23 cellular contexts compared by ENCODE assay signal in genomic region chr6:27415898-27416297, GRCh38. TPM values are rescaled to one million over a fixed set of nuclear protein-coding genes. Genes with fewer than 3 reads are reported as not detected.
DNase-seq lines count a peak whose midpoint lies in the region; ATAC-seq, FAIRE-seq and TF ChIP-seq lines count a peak whose summit lies in the region.
"Had no signal": no experiment of that assay in that cellular context is flagged by ENCODE, and none has a peak within 500 bp of the region (broad histone marks: within the 10 kb centered on the region; RNA-seq: fewer than 3 reads in every experiment).

No MANE protein-coding gene starts in this region.

- BruUV-seq in HepG2 (replicated peaks; lab: Mats Ljungman, UMichigan) (no TSS peak), K562 (replicated peaks; lab: Mats Ljungman, UMichigan) (no TSS peak)

- H3K36me3 ChIP-seq in HepG2 (replicated peaks in 1 of 2; ENCODE audit: control insufficient read depth in 1 of 2, insufficient read depth in 2 of 2, low read length in 2 of 2) (no peaks in the 10 kb centered on the region; a peak in 1 of 5 replicates), right lobe of liver (no peaks in the 10 kb centered on the region), K562 (ENCODE audit: control insufficient read depth, insufficient read depth, low read length) (no peaks in the 10 kb centered on the region)
- H3K36me3 ChIP-seq: BLaER1, HAP-1 had no signal

- H3K4me2 ChIP-seq in HepG2 (ENCODE audit: low read depth, low read length) (no peak overlapping the region), K562 (ENCODE audit: insufficient read depth, low read length) (no peak overlapping the region)
- H3K4me2 ChIP-seq: BLaER1 had no signal

- TF ChIP-seq CTCF in HepG2 (CRISPR knock-in tag; IDR thresholded peaks at IDR 0.05) (no peak), right lobe of liver (IDR thresholded peaks at IDR 0.05) (no peak), K562 (IDR thresholded peaks at IDR 0.05 in 2 of 3, conservative IDR thresholded peaks at IDR 0.05 in 1 of 3; ENCODE audit: insufficient read depth in 2 of 3, low read depth in 1 of 3, low read length in 3 of 3) (no peak), fibroblast of mammary gland (conservative IDR thresholded peaks at IDR 0.05; ENCODE audit: control insufficient read depth, insufficient read depth, low read depth, low read length) (no peak), omental fat pad (IDR thresholded peaks at IDR 0.05) (no peak), GM10266 (IDR thresholded peaks at IDR 0.05; ENCODE audit: control insufficient read depth, insufficient read depth, low read depth, missing control alignments) (no peak)

- H3K4me3 ChIP-seq in HepG2 (replicated peaks in 1 of 3; ENCODE audit: insufficient read depth in 1 of 3, low read depth in 2 of 3, low read length in 3 of 3): no peak overlapping the region
- no peak overlapping the region for H3K4me3 ChIP-seq in right lobe of liver
- no peak overlapping the region for H3K4me3 ChIP-seq in K562
- no peak overlapping the region for H3K4me3 ChIP-seq in fibroblast of mammary gland (ENCODE audit: control insufficient read depth, low read depth, low read length)
- H3K4me3 ChIP-seq: BLaER1, HAP-1 had no signal

- H3K9me1 ChIP-seq in K562 (ENCODE audit: control insufficient read depth, insufficient read depth, low read length): no peaks in the 10 kb centered on the region

- no peak for DNase-seq in HepG2 (ENCODE audit: low spot score)
- no peak for DNase-seq in right lobe of liver
- DNase-seq in K562 (ENCODE audit: extremely low read depth in 1 of 4, low spot score in 3 of 4): no peak
- peak; percentile 21 for DNase-seq in fibroblast of mammary gland (ENCODE audit: low read depth)
- no peak for DNase-seq in omental fat pad (ENCODE audit: low spot score)
- DNase-seq in NK-92 treated with Interleukin-12 subunit alpha and Interleukin-12 subunit beta, amount 100 ng/mL, for 24 hours (lab: John Stamatoyannopoulos, UW): no peak
- no peak for DNase-seq in GM10266 (ENCODE audit: extremely low spot score)
- DNase-seq: CD4-positive, CD25-positive, alpha-beta regulatory T cell; CD8-positive, alpha-beta T cell; DMS 273 treated with DMSO at 0.1 percent for 48 hours; DMS79; EL; GDM1; GOT3 had no signal

- TF ChIP-seq POLR2A in HepG2 (IDR thresholded peaks at IDR 0.05; ENCODE audit: insufficient read depth in 1 of 2, low read depth in 2 of 2, low read length in 2 of 2): no peak
- no peak for TF ChIP-seq POLR2A in right lobe of liver (IDR thresholded peaks at IDR 0.05)
- TF ChIP-seq POLR2A in K562 (conservative IDR thresholded peaks at IDR 0.05): no peak

- ATAC-seq in HepG2 (no peak), right lobe of liver (no peak), K562 (no peak), omental fat pad (ENCODE audit: low FRiP score) (no peak)
- ATAC-seq: CD8-positive, alpha-beta T cell had no signal

- H3K9me3 ChIP-seq in HepG2 (ENCODE audit: low read length) (peaks cover 8% of the 10 kb centered on the region; the same call in 1 of the 2 replicates), right lobe of liver (peaks cover 0 to 5% (median 0%) of the 10 kb centered on the region in 4 donors), K562 (replicated peaks; ENCODE audit: control insufficient read depth, insufficient read depth, low read depth, low read length) (no peaks in the 10 kb centered on the region; the same call in 1 of the 2 replicates)
- H3K9me3 ChIP-seq: HAP-1 had no signal

- H2AFZ ChIP-seq in HepG2 (ENCODE audit: low read length) (no peak overlapping the region), K562 (ENCODE audit: low read depth, low read length) (no peak overlapping the region)

- H3K27me3 ChIP-seq in HepG2 (ENCODE audit: control insufficient read depth in 1 of 2, insufficient read depth in 2 of 2, low read length in 2 of 2): peaks cover 0 to 2% of the 10 kb centered on the region in 2 experiments; a peak in 1 of 5 replicates
- H3K27me3 ChIP-seq in right lobe of liver: no peaks in the 10 kb centered on the region
- H3K27me3 ChIP-seq in K562 (ENCODE audit: control insufficient read depth in 2 of 2, insufficient read depth in 2 of 2, low read length in 2 of 2): no peaks in the 10 kb centered on the region; a peak in 1 of 5 replicates
- H3K27me3 ChIP-seq: BLaER1 had no signal

- intact Hi-C loops in HepG2 (cut with micrococcal nuclease; ENCODE audit: unreplicated experiment) (no loop called here), right lobe of liver (cut with DNase I) (no loop called here), K562 (cut with micrococcal nuclease) (no loop called here)

- no peak overlapping the region for H3K27ac ChIP-seq in HepG2 (ENCODE audit: extremely low read length, insufficient read depth, low read length)
- H3K27ac ChIP-seq in right lobe of liver: no peak overlapping the region
- no peak overlapping the region for H3K27ac ChIP-seq in K562 (ENCODE audit: extremely low read depth, low read depth, low read length)
- H3K27ac ChIP-seq: 22Rv1, BLaER1, C4-2B had no signal

- CTCF ChIA-PET in HepG2 (lab: Yijun Ruan, JAX; ENCODE audit: low intra/inter-chr PET ratio, low total read pairs) (no interaction called here), K562 (lab: Yijun Ruan, JAX; ENCODE audit: low intra/inter-chr PET ratio) (no interaction called here)

- H3K4me1 ChIP-seq in HepG2 (ENCODE audit: insufficient read depth, low read length) (no peaks in the 10 kb centered on the region), right lobe of liver (peaks cover 0 to 2% (median 0%) of the 10 kb centered on the region in 4 donors), K562 (replicated peaks in 1 of 2; ENCODE audit: control insufficient read depth in 2 of 2, insufficient read depth in 2 of 2, low read length in 2 of 2) (peaks cover 0 to 6% of the 10 kb centered on the region in 2 experiments; a peak in 2 of 5 replicates)
- H3K4me1 ChIP-seq: BLaER1, HAP-1 had no signal

- no peaks in the 10 kb centered on the region for H3K79me2 ChIP-seq in HepG2 (ENCODE audit: insufficient read depth, low read length)
- H3K79me2 ChIP-seq in K562 (ENCODE audit: control insufficient read depth, insufficient read depth, low read length): no peaks in the 10 kb centered on the region

- FAIRE-seq in HepG2 (lab: Jason Lieb, UNC): no peak
- no peak for FAIRE-seq in K562 (lab: Jason Lieb, UNC)
- FAIRE-seq: A204.1, D721Med, GM12891, GM18507, H54 had no signal

- no peaks in the 10 kb centered on the region for H4K20me1 ChIP-seq in HepG2 (ENCODE audit: insufficient read depth, low read length)
- no peaks in the 10 kb centered on the region for H4K20me1 ChIP-seq in K562 (replicated peaks; ENCODE audit: control insufficient read depth, insufficient read depth, low read length)
- H4K20me1 ChIP-seq: BLaER1 had no signal

- POLR2A ChIA-PET in HepG2 (lab: Yijun Ruan, JAX): no interaction called here
- POLR2A ChIA-PET in K562 (lab: Yijun Ruan, JAX): no interaction called here

- in situ Hi-C loops in HepG2 (cut with HindIII; ENCODE audit: extremely low pct_ligation_motif_present, low pct_unique_long_range_greater_than_20kb) (no loop called here), K562 (cut with MboI) (no loop called here)

- TF ChIP-seq EP300 in HepG2 (IDR thresholded peaks at IDR 0.05; ENCODE audit: low read depth in 2 of 2, low read length in 2 of 2) (no peak), HepG2 (CRISPR knock-in tag; IDR thresholded peaks at IDR 0.05; ENCODE audit: borderline replicate concordance) (no peak), K562 (IDR thresholded peaks at IDR 0.05; ENCODE audit: low read length) (no peak)

- H3K9ac ChIP-seq in HepG2 (ENCODE audit: insufficient read depth, low read depth, low read length) (no peak overlapping the region), K562 (ENCODE audit: insufficient read depth in 1 of 2, low read depth in 2 of 2, low read length in 2 of 2) (no peak overlapping the region)
- H3K9ac ChIP-seq: BLaER1 had no signal

- WGBS in HepG2 (ENCODE audit: low lambda C conversion rate): 12% methylated on average over 2 of the region's 2 CpGs
- 69% methylated on average over 2 of the region's 2 CpGs for WGBS in right lobe of liver (ENCODE audit: insufficient coverage, low coverage, low lambda C conversion rate, missing lambda C conversion rate)
- 14% methylated on average over 2 of the region's 2 CpGs for WGBS in K562 (ENCODE audit: insufficient coverage, low coverage, missing lambda C conversion rate)

- TF ChIP-seq RAD21 in HepG2 (CRISPR knock-in tag; IDR thresholded peaks at IDR 0.05) (no peak), K562 (CRISPR knock-in tag; conservative IDR thresholded peaks at IDR 0.05 in 1 of 2, IDR thresholded peaks at IDR 0.05 in 1 of 2) (no peak)

RNA-seq across cellular contexts. Expression of gene ZNF391, which starts 27.3 kb away (rescaled TPM):
- total RNA-seq in HepG2 (2016; rRNA removed; fragmentation: Illumina TruSeq; extraction: Trizol): 1.7 and 2.7 TPM in 2 replicates
- 0.62 and 0.71 TPM in 2 replicates for total RNA-seq in HepG2 (2016; cell fraction: cytosol; rRNA removed; fragmentation: Illumina TruSeq; extraction: Trizol; ENCODE audit: low read depth)
- total RNA-seq in HepG2 (2016; cell fraction: insoluble cytoplasmic fraction; rRNA removed; fragmentation: Illumina TruSeq; extraction: Trizol): 1.7 and 2.1 TPM in 2 replicates
- total RNA-seq in HepG2 (2016; cell fraction: membrane; rRNA removed; fragmentation: Illumina TruSeq; extraction: Trizol): 0.90 and 1.5 TPM in 2 replicates
- 1.7 TPM in 2 replicates for total RNA-seq in HepG2 (2016; cell fraction: nucleus; rRNA removed; fragmentation: Illumina TruSeq; extraction: Trizol)
- 0.78 and 0.97 TPM in 2 replicates for polyA plus RNA-seq in HepG2 (2011; rRNA removed)
- 0.31 and 0.87 TPM in 2 replicates for polyA plus RNA-seq in HepG2 (2011; cell fraction: cytosol; rRNA removed)
- 0.31 and 0.74 TPM in 2 replicates for polyA plus RNA-seq in HepG2 (2011; cell fraction: nucleus; rRNA removed)
- polyA plus RNA-seq in HepG2 (2012): 0.71 and 1.2 TPM in 2 replicates
- 0.26 and 0.46 TPM in 2 replicates for polyA plus RNA-seq in HepG2 (2016; cell fraction: cytosol; fragmentation: Illumina TruSeq; extraction: Trizol; ENCODE audit: low read depth)
- polyA plus RNA-seq in HepG2 (2016; cell fraction: insoluble cytoplasmic fraction; fragmentation: Illumina TruSeq; extraction: Trizol; ENCODE audit: low read depth): 2.1 and 3.1 TPM in 2 replicates
- 0.80 and 1.0 TPM in 2 replicates for polyA plus RNA-seq in HepG2 (2016; cell fraction: membrane; fragmentation: Illumina TruSeq; extraction: Trizol; ENCODE audit: low read depth)
- 3.8 and 3.9 TPM in 2 replicates for polyA plus RNA-seq in HepG2 (2016; cell fraction: nucleus; fragmentation: Illumina TruSeq; extraction: Trizol; ENCODE audit: insufficient read depth, low read depth)
- 0.21 and 0.52 TPM in 2 replicates for polyA minus RNA-seq in HepG2 (2011; rRNA and poly(A)+ RNA removed; ENCODE audit: low replicate concordance)
- polyA minus RNA-seq in HepG2 (2011; cell fraction: cytosol; rRNA and poly(A)+ RNA removed): 0.18 and 0.99 TPM in 2 replicates
- 0.64 and 1.1 TPM in 2 replicates for polyA minus RNA-seq in HepG2 (2011; cell fraction: nucleus; rRNA and poly(A)+ RNA removed)
- under 1 TPM in 5 of 6 experiments, not detected in 1; 0.09 to 0.42 (median 0.18) TPM for total RNA-seq in right lobe of liver
- total RNA-seq in K562 (2011; cell fraction: chromatin; rRNA removed; ENCODE audit: low replicate concordance): 2.2 and 8.8 TPM in 2 replicates
- total RNA-seq in K562 (2011; cell fraction: nucleolus; rRNA removed): 2.0 and 2.9 TPM in 2 replicates
- 5.6 and 9.8 TPM in 2 replicates for total RNA-seq in K562 (2011; cell fraction: nucleoplasm; rRNA removed)
- total RNA-seq in K562 (2014; rRNA removed): 4.0 and 7.2 TPM in 2 replicates
- total RNA-seq in K562 (2014; rRNA removed; fragmentation: Illumina TruSeq; extraction: Trizol): 6.0 TPM in 2 replicates
- 4.6 and 5.5 TPM in 2 replicates for total RNA-seq in K562 (2015; rRNA removed; fragmentation: Illumina TruSeq; extraction: Trizol)
- total RNA-seq in K562 (2021): 5.7 and 5.8 TPM in 2 replicates
- 8.0 and 9.3 TPM in 2 replicates for polyA plus RNA-seq in K562 (2011; rRNA removed)
- 2.2 and 6.6 TPM in 2 replicates for polyA plus RNA-seq in K562 (2011; cell fraction: cytosol; rRNA removed)
- polyA plus RNA-seq in K562 (2011; cell fraction: nucleus; rRNA removed): 3.2 and 3.9 TPM in 2 replicates
- polyA plus RNA-seq in K562 (2012): 3.8 and 5.0 TPM in 2 replicates
- 7.8 and 10.1 TPM in 2 replicates for polyA plus RNA-seq in K562 (2014; fragmentation: Illumina TruSeq; extraction: Trizol)
- polyA plus RNA-seq in K562 (2014; fragmentation: Nextera tagmentation; extraction: Ambion mirVana): 1 to 10 TPM; 2.3 to 2.5 TPM
- 5.6 and 5.9 TPM in 2 replicates for polyA plus RNA-seq in K562 (2014; rRNA removed)
- polyA minus RNA-seq in K562 (2011; rRNA and poly(A)+ RNA removed): 5.8 and 7.7 TPM in 2 replicates
- 2.1 and 3.1 TPM in 2 replicates for polyA minus RNA-seq in K562 (2011; cell fraction: cytosol; rRNA and poly(A)+ RNA removed)
- 2.0 and 3.8 TPM in 2 replicates for polyA minus RNA-seq in K562 (2011; cell fraction: nucleus; rRNA and poly(A)+ RNA removed)
- total RNA-seq in omental fat pad: 1 to 10 TPM in 3 of 4 donors, under 1 TPM in 1; 0.60 to 4.5 (median 1.7) TPM

RNA-seq across cellular contexts. Expression of gene ZNF184, which starts 57.0 kb away (rescaled TPM):
- total RNA-seq in HepG2 (2016; rRNA removed; fragmentation: Illumina TruSeq; extraction: Trizol) (10.1 and 16.3 TPM in 2 replicates), right lobe of liver (1 to 10 TPM; 1.1 to 1.8 (median 1.7) TPM), K562 (2014; rRNA removed) (10.2 and 11.2 TPM in 2 replicates), K562 (2014; rRNA removed; fragmentation: Illumina TruSeq; extraction: Trizol) (21.6 and 25.5 TPM in 2 replicates), K562 (2015; rRNA removed; fragmentation: Illumina TruSeq; extraction: Trizol) (22.1 and 22.2 TPM in 2 replicates), K562 (2021) (10.7 and 11.0 TPM in 2 replicates), omental fat pad (1 to 10 TPM; 2.5 to 9.3 (median 5.5) TPM)
- 1.7 and 2.1 TPM in 2 replicates for total RNA-seq in HepG2 (2016; cell fraction: cytosol; rRNA removed; fragmentation: Illumina TruSeq; extraction: Trizol; ENCODE audit: low read depth)
- total RNA-seq in HepG2 (2016; cell fraction: insoluble cytoplasmic fraction; rRNA removed; fragmentation: Illumina TruSeq; extraction: Trizol): 9.5 and 17.4 TPM in 2 replicates
- total RNA-seq in HepG2 (2016; cell fraction: membrane; rRNA removed; fragmentation: Illumina TruSeq; extraction: Trizol): 5.1 and 6.1 TPM in 2 replicates
- total RNA-seq in HepG2 (2016; cell fraction: nucleus; rRNA removed; fragmentation: Illumina TruSeq; extraction: Trizol): 6.2 and 7.3 TPM in 2 replicates
- polyA plus RNA-seq in HepG2 (2011; rRNA removed) (2.0 and 2.1 TPM in 2 replicates), K562 (2011; rRNA removed) (11.6 and 13.8 TPM in 2 replicates), K562 (2014; fragmentation: Illumina TruSeq; extraction: Trizol) (12.8 and 16.2 TPM in 2 replicates), K562 (2014; fragmentation: Nextera tagmentation; extraction: Ambion mirVana) (10 to 100 TPM in 1 of 2 experiments, 1 to 10 TPM in 1; 7.6 to 12.8 TPM), K562 (2014; rRNA removed) (7.7 and 9.0 TPM in 2 replicates)
- 0.93 and 1.5 TPM in 2 replicates for polyA plus RNA-seq in HepG2 (2011; cell fraction: cytosol; rRNA removed)
- 1.3 and 1.8 TPM in 2 replicates for polyA plus RNA-seq in HepG2 (2011; cell fraction: nucleus; rRNA removed)
- 2.5 and 3.2 TPM in 2 replicates for polyA plus RNA-seq in HepG2 (2012)
- polyA plus RNA-seq in HepG2 (2016; cell fraction: cytosol; fragmentation: Illumina TruSeq; extraction: Trizol; ENCODE audit: low read depth): 0.42 and 0.44 TPM in 2 replicates
- polyA plus RNA-seq in HepG2 (2016; cell fraction: insoluble cytoplasmic fraction; fragmentation: Illumina TruSeq; extraction: Trizol; ENCODE audit: low read depth): 9.4 and 9.9 TPM in 2 replicates
- polyA plus RNA-seq in HepG2 (2016; cell fraction: membrane; fragmentation: Illumina TruSeq; extraction: Trizol; ENCODE audit: low read depth): 1.1 and 1.2 TPM in 2 replicates
- 5.7 and 6.6 TPM in 2 replicates for polyA plus RNA-seq in HepG2 (2016; cell fraction: nucleus; fragmentation: Illumina TruSeq; extraction: Trizol; ENCODE audit: insufficient read depth, low read depth)
- 1.1 and 4.3 TPM in 2 replicates for polyA minus RNA-seq in HepG2 (2011; rRNA and poly(A)+ RNA removed; ENCODE audit: low replicate concordance)
- polyA minus RNA-seq in HepG2 (2011; cell fraction: cytosol; rRNA and poly(A)+ RNA removed): 2.6 and 3.4 TPM in 2 replicates
- polyA minus RNA-seq in HepG2 (2011; cell fraction: nucleus; rRNA and poly(A)+ RNA removed): 8.9 and 10.2 TPM in 2 replicates
- 6.7 and 29.3 TPM in 2 replicates for total RNA-seq in K562 (2011; cell fraction: chromatin; rRNA removed; ENCODE audit: low replicate concordance)
- total RNA-seq in K562 (2011; cell fraction: nucleolus; rRNA removed): 3.5 and 7.0 TPM in 2 replicates
- total RNA-seq in K562 (2011; cell fraction: nucleoplasm; rRNA removed): 6.2 and 9.2 TPM in 2 replicates
- 1.7 and 4.6 TPM in 2 replicates for polyA plus RNA-seq in K562 (2011; cell fraction: cytosol; rRNA removed)
- polyA plus RNA-seq in K562 (2011; cell fraction: nucleus; rRNA removed): 4.5 and 9.0 TPM in 2 replicates
- polyA plus RNA-seq in K562 (2012): 7.6 and 9.3 TPM in 2 replicates
- 18.5 and 30.8 TPM in 2 replicates for polyA minus RNA-seq in K562 (2011; rRNA and poly(A)+ RNA removed)
- polyA minus RNA-seq in K562 (2011; cell fraction: cytosol; rRNA and poly(A)+ RNA removed): 7.3 and 7.5 TPM in 2 replicates
- 6.5 and 12.1 TPM in 2 replicates for polyA minus RNA-seq in K562 (2011; cell fraction: nucleus; rRNA and poly(A)+ RNA removed)

Comparison
In these comparisons a context has a peak if more than half of its experiments do, and no peak if none do; other contexts are left out.
1. Of the 241 proteins assayed by ChIP-seq in both HepG2 and K562: peak only in HepG2: none; only in K562: DPF2, FOSL1, JUNB, JUND, SMARCE1 and SOX6; in both: none; in neither: 232; mixed calls (peak in some experiments, not most) for 3.